Comparison of ENCODE assay signal across 13 cellular contexts in the genomic region with DNA sequence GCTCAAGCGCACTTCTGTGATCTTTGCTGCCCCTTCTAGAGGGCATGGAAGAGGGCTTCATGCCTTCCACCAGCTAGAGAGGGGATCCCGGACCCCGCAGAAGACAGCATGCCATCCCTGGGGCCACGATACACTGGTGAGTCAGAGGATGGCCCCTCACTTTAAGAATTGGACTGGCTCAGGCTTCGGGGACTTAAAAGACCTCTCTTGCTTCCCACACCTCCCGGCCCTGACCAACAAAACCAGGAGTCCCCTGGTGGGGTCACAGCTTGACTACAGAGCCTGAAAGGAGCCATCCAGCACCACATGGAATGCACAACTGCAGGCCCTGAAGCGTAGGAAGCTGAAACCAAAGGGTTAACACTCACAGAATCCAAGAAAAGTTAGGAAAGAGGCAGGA.
DNase-seq lines count a peak whose midpoint lies in the region; ATAC-seq and TF ChIP-seq lines count a peak whose summit lies in the region.
"Had no signal": no experiment of that assay in that cellular context is flagged by ENCODE, and none has a peak within 500 bp of the region (broad histone marks: within the 10 kb centered on the region; RNA-seq: fewer than 3 reads in every experiment).

No MANE protein-coding gene starts in this region.

- H3K36me3 ChIP-seq in right atrium auricular region (peaks cover 86% of the 10 kb centered on the region), prostate gland (peaks cover 3 to 6% of the 10 kb centered on the region in 2 donors), adrenal gland (replicated peaks in 1 of 2) (no peaks in the 10 kb centered on the region)

- ATAC-seq in left ventricle myocardium superior (no peak), HG02759 (IDR thresholded peaks at IDR 0.05; ENCODE audit: unreplicated experiment) (no peak), GM18873 (IDR thresholded peaks at IDR 0.05; ENCODE audit: low FRiP score, unreplicated experiment) (no peak)

- WGBS in prostate gland = 61% methylated on average over 3 of the region's 7 CpGs
- WGBS in adrenal gland, 4 donors = 73 to 85% (median 76%) methylated on average over 5 to 7 of the region's 7 CpGs

- H3K27ac ChIP-seq in right atrium auricular region (peak overlapping the region; percentile 36 to 45), coronary artery (peak overlapping the region in 1 of 2 donors; percentile 73), prostate gland (peak overlapping the region; percentile 22 to 44), adrenal gland (no peak overlapping the region)
- H3K27ac ChIP-seq: KMS-11, neutrophil had no signal

- TF ChIP-seq CTCF in right atrium auricular region (IDR thresholded peaks at IDR 0.05) = no peak
- no peak for TF ChIP-seq CTCF in coronary artery (IDR thresholded peaks at IDR 0.05)
- TF ChIP-seq CTCF in prostate gland (IDR thresholded peaks at IDR 0.05) = no peak
- TF ChIP-seq CTCF in adrenal gland (IDR thresholded peaks at IDR 0.05) = no peak

- peaks cover 0 to 81% of the 10 kb centered on the region in 2 donors for H3K4me1 ChIP-seq in right atrium auricular region
- peaks cover 9% of the 10 kb centered on the region for H3K4me1 ChIP-seq in prostate gland (replicated peaks)
- no peaks in the 10 kb centered on the region for H3K4me1 ChIP-seq in adrenal gland (replicated peaks in 1 of 2)

- H3K9me3 ChIP-seq in right atrium auricular region (no peaks in the 10 kb centered on the region), prostate gland (no peaks in the 10 kb centered on the region), adrenal gland (replicated peaks in 1 of 3) (no peaks in the 10 kb centered on the region)
- H3K9me3 ChIP-seq: neutrophil had no signal

- H3K27me3 ChIP-seq in right atrium auricular region (no peaks in the 10 kb centered on the region), prostate gland (replicated peaks; ENCODE audit: insufficient read depth) (no peaks in the 10 kb centered on the region), adrenal gland (no peaks in the 10 kb centered on the region)
- H3K27me3 ChIP-seq: neutrophil had no signal

- H3K4me3 ChIP-seq in right atrium auricular region (no peak overlapping the region), coronary artery (no peak overlapping the region), prostate gland (no peak overlapping the region), adrenal gland (no peak overlapping the region)

- DNase-seq in right atrium auricular region (ENCODE audit: low spot score) = no peak
- no peak for DNase-seq in left ventricle myocardium superior
- peak; percentile 62 for DNase-seq in coronary artery (ENCODE audit: low spot score)
- DNase-seq in prostate gland (ENCODE audit: low spot score) = no peak
- DNase-seq in Kasumi-1 (lab: John Stamatoyannopoulos, UW) = no peak
- DNase-seq in adrenal gland = no peak
- DNase-seq: DMS153, NCI-H187 treated with DMSO at 0.1 percent for 48 hours, NCI-H226 had no signal

- TF ChIP-seq POLR2A in prostate gland (IDR thresholded peaks at IDR 0.05) (no peak), adrenal gland (IDR thresholded peaks at IDR 0.05) (no peak)

- intact Hi-C loops in left ventricle myocardium superior (cut with micrococcal nuclease) = loop anchor here (10.0 kb wide), 1 partner anchor 406 kb away; no protein-coding TSS in a partner anchor
- intact Hi-C loops in prostate gland (cut with DNase I) = no loop called here
- intact Hi-C loops in adrenal gland (cut with DNase I) = loop anchor here in 1 of 2 donors (10.0 kb wide), 1 partner anchor 124 kb away; no protein-coding TSS in a partner anchor

Comparison
In these comparisons a context has a peak if more than half of its experiments do, and no peak if none do; other contexts are left out.
1. H3K27ac ChIP-seq: peak in right atrium auricular region (2 of 2) and prostate gland (2 of 2); none in adrenal gland (0 of 5).